In the genomic region with DNA sequence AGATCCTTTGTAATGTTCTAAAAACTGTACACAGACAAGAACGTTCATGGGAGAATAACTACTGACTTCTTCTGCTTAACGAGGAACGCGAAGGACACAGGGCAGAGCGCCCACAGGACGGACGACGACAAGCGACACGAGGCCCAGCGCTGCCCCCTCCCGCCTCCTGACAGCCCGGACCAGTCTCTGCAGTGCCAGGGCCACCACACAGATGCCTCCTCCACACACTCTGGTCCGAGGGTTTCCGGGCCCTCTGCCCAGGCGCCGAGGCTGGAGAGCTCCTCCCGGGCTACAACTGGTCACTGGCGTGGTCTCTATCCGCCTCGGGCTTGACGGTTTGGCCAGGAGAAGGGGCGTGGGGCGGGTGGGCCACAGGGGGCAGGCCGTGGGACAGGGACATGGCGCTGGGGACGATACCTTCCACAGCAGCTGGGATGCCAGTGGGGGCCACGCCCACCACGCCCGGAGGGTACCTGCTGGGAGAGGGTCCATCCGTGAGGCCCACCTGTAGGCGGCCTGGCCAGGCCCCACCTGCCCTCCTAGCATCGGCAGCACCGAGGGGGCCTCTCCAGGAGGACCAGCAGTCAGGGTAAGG, we compare ENCODE assay signal across 1 cellular context.
A peak's percentile ranks its signal among the peaks of the same experiment; 100 is the strongest.
TF ChIP-seq lines count a peak whose summit lies in the region.

No MANE protein-coding gene starts in this region.

TF ChIP-seq in HepG2, 621 proteins besides CTCF, POLR2A, EP300 and RAD21:
- TF ChIP-seq, protein P1, sequence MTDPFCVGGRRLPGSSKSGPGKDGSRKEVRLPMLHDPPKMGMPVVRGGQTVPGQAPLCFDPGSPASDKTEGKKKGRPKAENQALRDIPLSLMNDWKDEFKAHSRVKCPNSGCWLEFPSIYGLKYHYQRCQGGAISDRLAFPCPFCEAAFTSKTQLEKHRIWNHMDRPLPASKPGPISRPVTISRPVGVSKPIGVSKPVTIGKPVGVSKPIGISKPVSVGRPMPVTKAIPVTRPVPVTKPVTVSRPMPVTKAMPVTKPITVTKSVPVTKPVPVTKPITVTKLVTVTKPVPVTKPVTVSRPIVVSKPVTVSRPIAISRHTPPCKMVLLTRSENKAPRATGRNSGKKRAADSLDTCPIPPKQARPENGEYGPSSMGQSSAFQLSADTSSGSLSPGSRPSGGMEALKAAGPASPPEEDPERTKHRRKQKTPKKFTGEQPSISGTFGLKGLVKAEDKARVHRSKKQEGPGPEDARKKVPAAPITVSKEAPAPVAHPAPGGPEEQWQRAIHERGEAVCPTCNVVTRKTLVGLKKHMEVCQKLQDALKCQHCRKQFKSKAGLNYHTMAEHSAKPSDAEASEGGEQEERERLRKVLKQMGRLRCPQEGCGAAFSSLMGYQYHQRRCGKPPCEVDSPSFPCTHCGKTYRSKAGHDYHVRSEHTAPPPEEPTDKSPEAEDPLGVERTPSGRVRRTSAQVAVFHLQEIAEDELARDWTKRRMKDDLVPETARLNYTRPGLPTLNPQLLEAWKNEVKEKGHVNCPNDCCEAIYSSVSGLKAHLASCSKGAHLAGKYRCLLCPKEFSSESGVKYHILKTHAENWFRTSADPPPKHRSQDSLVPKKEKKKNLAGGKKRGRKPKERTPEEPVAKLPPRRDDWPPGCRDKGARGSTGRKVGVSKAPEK (CRISPR knock-in tag; IDR thresholded peaks at IDR 0.05; ENCODE audit: borderline replicate concordance): no peak
- TF ChIP-seq GFI1 (CRISPR knock-in tag; IDR thresholded peaks at IDR 0.05; ENCODE audit: borderline replicate concordance) (no peak), AGO2 (optimal IDR thresholded peaks at IDR 0.05; ENCODE audit: low read depth, low read length) (peak; percentile 72), HNRNPH1 (optimal IDR thresholded peaks at IDR 0.05; ENCODE audit: low read depth, low read length) (no peak)
- TF ChIP-seq, protein P2, sequence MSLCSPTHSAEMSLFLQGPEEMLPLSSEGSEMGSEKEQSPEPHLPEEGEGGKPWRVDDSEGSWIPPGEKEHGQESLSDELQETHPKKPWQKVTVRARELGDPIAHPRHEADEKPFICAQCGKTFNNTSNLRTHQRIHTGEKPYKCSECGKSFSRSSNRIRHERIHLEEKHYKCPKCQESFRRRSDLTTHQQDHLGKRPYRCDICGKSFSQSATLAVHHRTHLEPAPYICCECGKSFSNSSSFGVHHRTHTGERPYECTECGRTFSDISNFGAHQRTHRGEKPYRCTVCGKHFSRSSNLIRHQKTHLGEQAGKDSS (CRISPR knock-in tag; IDR thresholded peaks at IDR 0.05; ENCODE audit: borderline replicate concordance, low read depth): no peak
TF ChIP-seq in HepG2: peak in this region for 1.
